In genomic region chr6:43698584-43699349, GRCh38 we compare ENCODE assay signal across 9 cellular contexts. TPM values are rescaled to one million over a fixed set of nuclear protein-coding genes. Genes with fewer than 3 reads are reported as not detected.
A peak's percentile ranks its signal among the peaks of the same experiment; 100 is the strongest.
DNase-seq lines count a peak whose midpoint lies in the region; ATAC-seq lines count a peak whose summit lies in the region.
"Had no signal": no experiment of that assay in that cellular context is flagged by ENCODE, and none has a peak within 500 bp of the region (broad histone marks: within the 10 kb centered on the region; RNA-seq: fewer than 3 reads in every experiment).

No MANE protein-coding gene starts in this region.

- H3K36me3 ChIP-seq in mucosa of rectum (ENCODE audit: control insufficient read depth in 2 of 2, insufficient read depth in 2 of 2, low read length in 2 of 2) = no peaks in the 10 kb centered on the region

- no peaks in the 10 kb centered on the region for H3K36me3 Mint-ChIP-seq in stimulated activated effector memory CD8-positive, alpha-beta T cell treated with anti-CD3 and anti-CD28 coated beads, Interleukin-12 subunit alpha, Interleukin-12 subunit beta, amount 100 ng/mL, for 72 hours

- no peak overlapping the region for H3K4me3 ChIP-seq in mucosa of rectum (ENCODE audit: low read length in 2 of 2)

- DNase-seq in AG08396 (ENCODE audit: low spot score) (peak; percentile 66), M059J (ENCODE audit: low read depth) (peak; percentile 68), dermis blood vessel endothelial cell (peak; percentile 82), OCI-M2 (lab: John Stamatoyannopoulos, UW; ENCODE audit: unreplicated experiment) (no peak), NCI-H526 (lab: John Stamatoyannopoulos, UW) (no peak)
- DNase-seq in stimulated activated effector memory CD8-positive, alpha-beta T cell treated with anti-CD3 and anti-CD28 coated beads, Interleukin-12 subunit alpha, Interleukin-12 subunit beta, amount 100 ng/mL, for 72 hours (ENCODE audit: low spot score in 2 of 2) = no peak
- DNase-seq: activated CD8-positive, alpha-beta memory T cell treated with anti-CD3 and anti-CD28 coated beads for 24 hours had no signal

- peak overlapping the region; percentile 52 to 59 for H3K9ac ChIP-seq in mucosa of rectum (ENCODE audit: low read depth in 1 of 2, low read length in 2 of 2)

- no peak for ATAC-seq in HG03095 (IDR thresholded peaks at IDR 0.05; ENCODE audit: unreplicated experiment)
- ATAC-seq in stimulated activated effector memory CD8-positive, alpha-beta T cell treated with anti-CD3 and anti-CD28 coated beads, Interleukin-12 subunit alpha, Interleukin-12 subunit beta, amount 100 ng/mL, for 72 hours = no peak

- no peaks in the 10 kb centered on the region for H3K9me3 ChIP-seq in mucosa of rectum (ENCODE audit: control insufficient read depth in 2 of 2, low read length in 2 of 2)

- H3K27me3 ChIP-seq in mucosa of rectum (ENCODE audit: control insufficient read depth in 2 of 2, insufficient read depth in 2 of 2, low read length in 2 of 2) = no peaks in the 10 kb centered on the region

- peak overlapping the region; percentile 65 to 77 for H3K27ac ChIP-seq in mucosa of rectum (ENCODE audit: low read depth in 2 of 2, low read length in 2 of 2)

- no peak overlapping the region for H3K27ac Mint-ChIP-seq in stimulated activated effector memory CD8-positive, alpha-beta T cell treated with anti-CD3 and anti-CD28 coated beads, Interleukin-12 subunit alpha, Interleukin-12 subunit beta, amount 100 ng/mL, for 72 hours

- peaks cover 36 to 55% of the 10 kb centered on the region in 2 donors for H3K4me1 ChIP-seq in mucosa of rectum (ENCODE audit: control insufficient read depth in 2 of 2, insufficient read depth in 2 of 2, low read length in 2 of 2)

- no peaks in the 10 kb centered on the region for H3K9me3 Mint-ChIP-seq in stimulated activated effector memory CD8-positive, alpha-beta T cell treated with anti-CD3 and anti-CD28 coated beads, Interleukin-12 subunit alpha, Interleukin-12 subunit beta, amount 100 ng/mL, for 72 hours

- no peaks in the 10 kb centered on the region for H3K4me1 Mint-ChIP-seq in stimulated activated effector memory CD8-positive, alpha-beta T cell treated with anti-CD3 and anti-CD28 coated beads, Interleukin-12 subunit alpha, Interleukin-12 subunit beta, amount 100 ng/mL, for 72 hours

- no peak overlapping the region for H3K4me3 Mint-ChIP-seq in stimulated activated effector memory CD8-positive, alpha-beta T cell treated with anti-CD3 and anti-CD28 coated beads, Interleukin-12 subunit alpha, Interleukin-12 subunit beta, amount 100 ng/mL, for 72 hours

RNA-seq across cellular contexts. Expression of gene MRPS18A, which starts 11.2 kb away (rescaled TPM):
- total RNA-seq in M059J (2014; rRNA removed; shearing (Covaris generic)) = 63.0 and 71.2 TPM in 2 replicates
- 44.2 and 57.1 TPM in 2 replicates for total RNA-seq in dermis blood vessel endothelial cell

RNA-seq across cellular contexts. Expression of gene RSPH9, which starts 53.9 kb away (rescaled TPM):
- total RNA-seq in M059J (2014; rRNA removed; shearing (Covaris generic)) = 0.05 and 0.69 TPM in 2 replicates
- total RNA-seq in dermis blood vessel endothelial cell = 0.23 and 0.34 TPM in 2 replicates

Comparison
In these comparisons a context has a peak if more than half of its experiments do, and no peak if none do; other contexts are left out.
1. DNase-seq: peak in AG08396 (single experiment), M059J (single experiment) and dermis blood vessel endothelial cell (single experiment); none in OCI-M2 (single experiment), NCI-H526 (0 of 2) and stimulated activated effector memory CD8-positive, alpha-beta T cell treated with anti-CD3 and anti-CD28 coated beads, Interleukin-12 subunit alpha, Interleukin-12 subunit beta, amount 100 ng/mL, for 72 hours (0 of 2).